Comparison of ENCODE assay signal across 8 cellular contexts in genomic region chr1:150365945-150366344, GRCh38. TPM values are rescaled to one million over a fixed set of nuclear protein-coding genes. Genes with fewer than 3 reads are reported as not detected.
DNase-seq lines count a peak whose midpoint lies in the region; ATAC-seq and TF ChIP-seq lines count a peak whose summit lies in the region.

No MANE protein-coding gene starts in this region.

- in situ Hi-C loops in Caki2 (cut with HindIII; ENCODE audit: low pct_unique_long_range_greater_than_20kb, low sequenced_read_pairs): no loop called here

- H3K4me1 ChIP-seq in lower lobe of right lung (peaks cover 38% of the 10 kb centered on the region), aorta (ENCODE audit: control insufficient read depth in 1 of 2, insufficient read depth in 2 of 2, low read length in 2 of 2) (no peaks in the 10 kb centered on the region)

- DNase-seq in Caki2 (ENCODE audit: low read depth) (peak; percentile 18), Kasumi-1 (lab: John Stamatoyannopoulos, UW) (peak; percentile 38 to 46), astrocyte of the hippocampus (ENCODE audit: low read depth, low spot score) (peak; percentile 23), lower lobe of right lung (no peak), aorta (no peak), NCI-H1436 (lab: John Stamatoyannopoulos, UW) (no peak)

- TF ChIP-seq CTCF in lower lobe of right lung (IDR thresholded peaks at IDR 0.05): no peak

- WGBS in aorta, 2 donors: 0 to 3% methylated on average over 4 of the region's 4 CpGs

- intact Hi-C loops in lower lobe of right lung (cut with DNase I): no loop called here
- intact Hi-C loops in aorta (cut with DNase I): no loop called here

- H3K36me3 ChIP-seq in lower lobe of right lung: no peaks in the 10 kb centered on the region
- H3K36me3 ChIP-seq in aorta (ENCODE audit: control insufficient read depth in 1 of 2, insufficient read depth in 2 of 2, low read length in 1 of 2): no peaks in the 10 kb centered on the region

- H3K4me3 ChIP-seq in lower lobe of right lung (peak overlapping the region; percentile 82), aorta (ENCODE audit: low read length in 2 of 2) (peak overlapping the region; percentile 99 to 100)

- no peaks in the 10 kb centered on the region for H3K27me3 ChIP-seq in lower lobe of right lung (ENCODE audit: low read depth)
- H3K27me3 ChIP-seq in aorta (ENCODE audit: control insufficient read depth in 1 of 2, insufficient read depth in 2 of 2, low read length in 1 of 2): no peaks in the 10 kb centered on the region

- ATAC-seq in lower lobe of right lung: no peak
- no peak for ATAC-seq in aorta (ENCODE audit: low FRiP score)
- no peak for ATAC-seq in HG03175 (IDR thresholded peaks at IDR 0.05; ENCODE audit: unreplicated experiment)
- no peak for ATAC-seq in HG02885 (IDR thresholded peaks at IDR 0.05; ENCODE audit: poor library complexity, unreplicated experiment)

- peak overlapping the region; percentile 99 for H3K27ac ChIP-seq in lower lobe of right lung
- no peak overlapping the region for H3K27ac ChIP-seq in aorta (ENCODE audit: low read depth in 1 of 2, low read length in 2 of 2)

- H3K9me3 ChIP-seq in lower lobe of right lung (no peaks in the 10 kb centered on the region), aorta (ENCODE audit: control insufficient read depth, low read length) (no peaks in the 10 kb centered on the region)

RNA-seq across cellular contexts. Expression of gene RPRD2, which starts 2.0 kb away (rescaled TPM):
- total RNA-seq in Caki2 (2014; rRNA removed; shearing (Covaris generic); ENCODE audit: low replicate concordance): 3.1 and 3.2 TPM in 2 replicates
- total RNA-seq in lower lobe of right lung: 32.0 TPM
- total RNA-seq in aorta: 10 to 100 TPM; 27.2 to 30.9 TPM
- polyA plus RNA-seq in aorta: 10 to 100 TPM in 1 of 2 donors, 1 to 10 TPM in 1; 4.5 to 11.0 TPM

RNA-seq across cellular contexts. Expression of gene PRPF3, which starts 44.6 kb away (rescaled TPM):
- total RNA-seq in Caki2 (2014; rRNA removed; shearing (Covaris generic); ENCODE audit: low replicate concordance): 27.7 and 29.7 TPM in 2 replicates
- total RNA-seq in lower lobe of right lung: 54.1 TPM
- 10 to 100 TPM; 52.2 to 83.3 TPM for total RNA-seq in aorta
- polyA plus RNA-seq in aorta: 10 to 100 TPM; 19.3 to 79.0 TPM

Comparison
In these comparisons a context has a peak if more than half of its experiments do, and no peak if none do; other contexts are left out.
1. DNase-seq: peak in Caki2 (single experiment), Kasumi-1 (2 of 2) and astrocyte of the hippocampus (single experiment); none in lower lobe of right lung (single experiment), aorta (0 of 2) and NCI-H1436 (single experiment).